ENCODE assay signal across 13 cellular contexts in the genomic region with DNA sequence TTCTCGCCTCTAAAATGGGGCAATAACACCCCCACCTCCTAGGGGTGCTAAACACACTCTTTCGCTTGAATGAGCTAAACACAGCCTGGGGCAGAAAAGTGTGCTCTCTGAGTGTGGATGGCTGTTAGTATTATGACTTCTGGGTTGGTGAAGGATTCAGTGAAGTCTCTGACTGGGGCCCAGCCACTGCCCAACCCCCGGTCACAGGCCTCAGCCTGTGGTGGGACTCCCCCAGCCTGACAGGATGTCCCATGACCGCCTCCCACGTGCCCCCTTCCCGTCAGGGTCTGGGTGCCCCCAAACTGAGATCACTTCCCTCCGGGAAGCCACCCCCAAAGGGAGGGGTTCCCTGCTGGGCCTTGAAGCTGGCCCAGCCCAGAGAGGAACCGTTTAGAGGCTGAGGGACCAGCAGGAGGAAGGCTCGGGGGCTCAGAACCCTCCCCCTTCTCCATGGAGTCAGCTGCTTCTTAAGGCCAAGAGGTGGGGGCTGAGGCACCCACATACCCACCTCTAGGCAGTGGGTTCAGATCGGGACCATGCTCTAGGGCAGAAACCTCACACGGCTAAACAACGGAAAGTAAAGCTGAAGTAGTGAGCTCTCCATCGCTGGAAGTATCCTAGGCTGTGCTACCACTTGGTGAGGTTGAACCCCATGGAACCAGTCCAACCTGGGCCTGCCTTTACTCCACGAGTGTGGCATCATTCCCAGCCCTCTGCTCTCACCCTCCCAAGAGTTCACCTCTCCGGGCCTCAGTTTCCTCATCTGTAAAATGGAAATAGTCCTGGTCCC. TPM values are rescaled to one million over a fixed set of nuclear protein-coding genes. Genes with fewer than 3 reads are reported as not detected.
A peak's percentile ranks its signal among the peaks of the same experiment; 100 is the strongest.
DNase-seq lines count a peak whose midpoint lies in the region; ATAC-seq and TF ChIP-seq lines count a peak whose summit lies in the region.
"Had no signal": no experiment of that assay in that cellular context is flagged by ENCODE, and none has a peak within 500 bp of the region (broad histone marks: within the 10 kb centered on the region; RNA-seq: fewer than 3 reads in every experiment).

No MANE protein-coding gene starts in this region.

- no peak overlapping the region for H3K4me3 ChIP-seq in CD4-positive, alpha-beta memory T cell (ENCODE audit: low read length in 2 of 2)

- H3K4me3 Mint-ChIP-seq in CD4-positive, alpha-beta memory T cell: peak overlapping the region in 3 of 8 donors; percentile 31 to 43 (median 35)
- no peak overlapping the region for H3K4me3 Mint-ChIP-seq in WTC11
- H3K4me3 Mint-ChIP-seq: neural crest cell had no signal

- H3K4me1 ChIP-seq in CD4-positive, alpha-beta memory T cell (ENCODE audit: insufficient read depth, low read length): peaks cover 29% of the 10 kb centered on the region

- no peaks in the 10 kb centered on the region for H3K9me3 ChIP-seq in CD4-positive, alpha-beta memory T cell (ENCODE audit: control insufficient read depth in 1 of 2, low read length in 2 of 2)

- peaks cover 3 to 4% of the 10 kb centered on the region in 2 donors for H3K36me3 Mint-ChIP-seq in CD4-positive, alpha-beta memory T cell
- no peaks in the 10 kb centered on the region for H3K36me3 Mint-ChIP-seq in WTC11

- POLR2A ChIA-PET in CD4-positive, alpha-beta memory T cell (lab: Charles Lee; ENCODE audit: partially characterized antibody): interaction anchor here (1.1 to 1.4 kb wide), 3 partner anchors 11 to 92 kb away, joined by 3 to 6 read pairs (median 3); a partner anchor contains a TSS
- POLR2A ChIA-PET in WTC11 (lab: Charles Lee): no interaction called here

- ATAC-seq in GM21528 (IDR thresholded peaks at IDR 0.05; ENCODE audit: low FRiP score, unreplicated experiment) (peak; percentile 42), WTC11 (no peak), left colon (peak; percentile 21)

- no peaks in the 10 kb centered on the region for H3K27me3 Mint-ChIP-seq in CD4-positive, alpha-beta memory T cell
- H3K27me3 Mint-ChIP-seq in WTC11 (ENCODE audit: low read depth): peaks cover 10% of the 10 kb centered on the region

- H3K9me3 Mint-ChIP-seq in CD4-positive, alpha-beta memory T cell: no peaks in the 10 kb centered on the region
- no peaks in the 10 kb centered on the region for H3K9me3 Mint-ChIP-seq in WTC11
- H3K9me3 Mint-ChIP-seq: neural crest cell had no signal

- TF ChIP-seq CTCF in WTC11 (IDR thresholded peaks at IDR 0.05): no peak

- no peaks in the 10 kb centered on the region for H3K27me3 ChIP-seq in CD4-positive, alpha-beta memory T cell (ENCODE audit: insufficient read depth, low read length)

- intact Hi-C loops in CD4-positive, alpha-beta memory T cell (cut with micrococcal nuclease): no loop called here
- intact Hi-C loops in left colon (cut with DNase I, micrococcal nuclease): no loop called here

- peaks cover 40 to 87% (median 55%) of the 10 kb centered on the region in 4 donors for H3K4me1 Mint-ChIP-seq in CD4-positive, alpha-beta memory T cell
- peaks cover 23% of the 10 kb centered on the region for H3K4me1 Mint-ChIP-seq in WTC11

- DNase-seq in CD4-positive, alpha-beta memory T cell: no peak
- DNase-seq in WTC11 (ENCODE audit: low spot score) (no peak), left colon (peak; percentile 53 to 60), T-helper 9 cell (no peak), NCI-H748 treated with DMSO at 0.1 percent for 48 hours (lab: John Stamatoyannopoulos, UW) (no peak), NCI-H2196 treated with DMSO at 0.1 percent for 48 hours (lab: John Stamatoyannopoulos, UW; ENCODE audit: unreplicated experiment) (no peak), COLO829 (ENCODE audit: low spot score) (no peak)
- DNase-seq: DMS79 treated with DMSO at 0.1 percent for 48 hours; NCI-H2171 treated with DMSO at 0.1 percent for 48 hours; stimulated activated naive CD4-positive, alpha-beta T cell treated with Interleukin-2 at 50 U/mL for 16 hours had no signal

- peak overlapping the region; percentile 6 to 91 (median 72) for H3K27ac Mint-ChIP-seq in CD4-positive, alpha-beta memory T cell
- no peak overlapping the region for H3K27ac Mint-ChIP-seq in WTC11

- CTCF ChIA-PET in CD4-positive, alpha-beta memory T cell (lab: Charles Lee; ENCODE audit: partially characterized antibody): interaction anchor here (1.1 to 2.3 kb wide), 4 partner anchors 11 to 103 kb away, joined by 4 to 6 read pairs (median 5); no protein-coding TSS in a partner anchor
- CTCF ChIA-PET in WTC11 (lab: Charles Lee): interaction anchor here (0.6 to 2.5 kb wide), 2 partner anchors 12 to 22 kb away, joined by 3 to 6 read pairs; no protein-coding TSS in a partner anchor

- no peak overlapping the region for H3K27ac ChIP-seq in CD4-positive, alpha-beta memory T cell (ENCODE audit: low read depth, low read length)
- H3K27ac ChIP-seq: epithelial cell of prostate had no signal

- H3K36me3 ChIP-seq in CD4-positive, alpha-beta memory T cell (ENCODE audit: insufficient read depth, low read length): no peaks in the 10 kb centered on the region

TF ChIP-seq in WTC11, 78 proteins besides CTCF, POLR2A, EP300 and RAD21:
- no peak for TF ChIP-seq TEAD4 (CRISPR knock-in tag; IDR thresholded peaks at IDR 0.05)
- TF ChIP-seq ELF4 (CRISPR knock-in tag; IDR thresholded peaks at IDR 0.05; ENCODE audit: low read depth): no peak
- TF ChIP-seq GTF2I (CRISPR knock-in tag; conservative IDR thresholded peaks at IDR 0.05): peak; percentile 70; the same call in 1 of the 2 replicates

RNA-seq across cellular contexts. Expression of a gene that starts 13.8 kb away (rescaled TPM):
- 1 to 10 TPM; 7.0 to 7.5 TPM for total RNA-seq in CD4-positive, alpha-beta memory T cell
- 1 to 10 TPM in 1 of 2 donors, under 1 TPM in 1; 0.30 to 4.1 TPM for polyA plus RNA-seq in CD4-positive, alpha-beta memory T cell
- 6.2 to 9.2 TPM (median 7.7 TPM) in 3 replicates for total RNA-seq in WTC11 (2021)
- 1 to 10 TPM; 1.2 to 2.3 TPM for total RNA-seq in left colon

Comparison
In these comparisons a context has a peak if more than half of its experiments do, and no peak if none do; other contexts are left out.
1. DNase-seq: peak in left colon (2 of 2); none in CD4-positive, alpha-beta memory T cell (0 of 5), WTC11 (single experiment), T-helper 9 cell (single experiment), NCI-H748 treated with DMSO at 0.1 percent for 48 hours (single experiment), NCI-H2196 treated with DMSO at 0.1 percent for 48 hours (single experiment) and COLO829 (single experiment).